ENCODE assay signal across 2 cellular contexts in genomic region chr19:49148784-49149651, GRCh38.
A peak's percentile ranks its signal among the peaks of the same experiment; 100 is the strongest.
TF ChIP-seq lines count a peak whose summit lies in the region.

No MANE protein-coding gene starts in this region.

TF ChIP-seq in GM12891, 5 proteins besides CTCF, POLR2A, EP300 and RAD21:
- TF ChIP-seq POLR2AphosphoS5 (IDR thresholded peaks at IDR 0.05; ENCODE audit: low read depth, low read length) (no peak), PAX5 (IDR thresholded peaks at IDR 0.05; ENCODE audit: insufficient read depth, low read length, severe bottlenecking) (no peak), TAF1 (IDR thresholded peaks at IDR 0.05; ENCODE audit: low read depth, low read length) (no peak), POU2F2 (IDR thresholded peaks at IDR 0.05; ENCODE audit: low read depth, low read length) (no peak), SPI1 (IDR thresholded peaks at IDR 0.05; ENCODE audit: low read depth, low read length) (no peak)

TF ChIP-seq in K562, 482 proteins besides CTCF, POLR2A, EP300 and RAD21 (continues in another document):
- peak; percentile 21 to 37 for TF ChIP-seq E2F6 (IDR thresholded peaks at IDR 0.05; ENCODE audit: borderline replicate concordance in 1 of 2, extremely low read depth in 1 of 2, insufficient read depth in 1 of 2, insufficient read length in 1 of 2, low read depth in 1 of 2, low read length in 1 of 2, poor library complexity in 1 of 2, severe bottlenecking in 1 of 2)
- peak; percentile 84 for TF ChIP-seq TEAD4 (IDR thresholded peaks at IDR 0.05; ENCODE audit: low read length)
- no peak for TF ChIP-seq TEAD4 (CRISPR knock-in tag; IDR thresholded peaks at IDR 0.05; ENCODE audit: borderline replicate concordance)
- TF ChIP-seq ZNF253 (CRISPR knock-in tag; conservative IDR thresholded peaks at IDR 0.05), result 0 out of 2 replicates have a peak, but pooled peaks have one; percentile 36
- TF ChIP-seq CBX5 (IDR thresholded peaks at IDR 0.05; ENCODE audit: borderline replicate concordance, low read depth), result peak; percentile 59; the same call in 1 of the 2 replicates
- 0 out of 2 replicates have a peak, but pooled peaks have one; percentile 11 for TF ChIP-seq BCOR (IDR thresholded peaks at IDR 0.05)
- peak; percentile 69; the same call in 1 of the 2 replicates for TF ChIP-seq CTBP1 (IDR thresholded peaks at IDR 0.05; ENCODE audit: borderline replicate concordance)
- TF ChIP-seq, protein P1, sequence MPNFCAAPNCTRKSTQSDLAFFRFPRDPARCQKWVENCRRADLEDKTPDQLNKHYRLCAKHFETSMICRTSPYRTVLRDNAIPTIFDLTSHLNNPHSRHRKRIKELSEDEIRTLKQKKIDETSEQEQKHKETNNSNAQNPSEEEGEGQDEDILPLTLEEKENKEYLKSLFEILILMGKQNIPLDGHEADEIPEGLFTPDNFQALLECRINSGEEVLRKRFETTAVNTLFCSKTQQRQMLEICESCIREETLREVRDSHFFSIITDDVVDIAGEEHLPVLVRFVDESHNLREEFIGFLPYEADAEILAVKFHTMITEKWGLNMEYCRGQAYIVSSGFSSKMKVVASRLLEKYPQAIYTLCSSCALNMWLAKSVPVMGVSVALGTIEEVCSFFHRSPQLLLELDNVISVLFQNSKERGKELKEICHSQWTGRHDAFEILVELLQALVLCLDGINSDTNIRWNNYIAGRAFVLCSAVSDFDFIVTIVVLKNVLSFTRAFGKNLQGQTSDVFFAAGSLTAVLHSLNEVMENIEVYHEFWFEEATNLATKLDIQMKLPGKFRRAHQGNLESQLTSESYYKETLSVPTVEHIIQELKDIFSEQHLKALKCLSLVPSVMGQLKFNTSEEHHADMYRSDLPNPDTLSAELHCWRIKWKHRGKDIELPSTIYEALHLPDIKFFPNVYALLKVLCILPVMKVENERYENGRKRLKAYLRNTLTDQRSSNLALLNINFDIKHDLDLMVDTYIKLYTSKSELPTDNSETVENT (CRISPR knock-in tag; IDR thresholded peaks at IDR 0.05), result peak; percentile 79; the same call in 1 of the 2 replicates
- no peak for TF ChIP-seq ARID2 (IDR thresholded peaks at IDR 0.05)
- TF ChIP-seq POLR2G (IDR thresholded peaks at IDR 0.05; ENCODE audit: low read depth, low read length), result peak; percentile 80
- TF ChIP-seq, protein P2, sequence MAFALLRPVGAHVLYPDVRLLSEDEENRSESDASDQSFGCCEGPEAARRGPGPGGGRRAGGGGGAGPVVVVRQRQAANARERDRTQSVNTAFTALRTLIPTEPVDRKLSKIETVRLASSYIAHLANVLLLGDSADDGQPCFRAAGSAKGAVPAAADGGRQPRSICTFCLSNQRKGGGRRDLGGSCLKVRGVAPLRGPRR (CRISPR knock-in tag; IDR thresholded peaks at IDR 0.05), result no peak
- peak; percentile 80 for TF ChIP-seq ATF7 (IDR thresholded peaks at IDR 0.05)
- peak; percentile 16; the same call in 1 of the 2 replicates for TF ChIP-seq PML (IDR thresholded peaks at IDR 0.05; ENCODE audit: low read length)
- TF ChIP-seq SMARCA4 (IDR thresholded peaks at IDR 0.05), result peak; percentile 56
- TF ChIP-seq CREB1 (IDR thresholded peaks at IDR 0.05), result peak; percentile 20; the same call in 1 of the 2 replicates
- peak; percentile 18; the same call in 1 of the 2 replicates for TF ChIP-seq CREB1 (CRISPR knock-in tag; IDR thresholded peaks at IDR 0.05)
- TF ChIP-seq ZNF121 (CRISPR knock-in tag; conservative IDR thresholded peaks at IDR 0.05), result no peak
- TF ChIP-seq, protein P3, sequence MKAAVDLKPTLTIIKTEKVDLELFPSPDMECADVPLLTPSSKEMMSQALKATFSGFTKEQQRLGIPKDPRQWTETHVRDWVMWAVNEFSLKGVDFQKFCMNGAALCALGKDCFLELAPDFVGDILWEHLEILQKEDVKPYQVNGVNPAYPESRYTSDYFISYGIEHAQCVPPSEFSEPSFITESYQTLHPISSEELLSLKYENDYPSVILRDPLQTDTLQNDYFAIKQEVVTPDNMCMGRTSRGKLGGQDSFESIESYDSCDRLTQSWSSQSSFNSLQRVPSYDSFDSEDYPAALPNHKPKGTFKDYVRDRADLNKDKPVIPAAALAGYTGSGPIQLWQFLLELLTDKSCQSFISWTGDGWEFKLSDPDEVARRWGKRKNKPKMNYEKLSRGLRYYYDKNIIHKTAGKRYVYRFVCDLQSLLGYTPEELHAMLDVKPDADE (conservative IDR thresholded peaks at IDR 0.05; ENCODE audit: control insufficient read depth, low read depth, low read length), result peak; percentile 49; the same call in 1 of the 2 replicates
- 0 out of 4 replicates have a peak, but pooled peaks of 1 of the 2 experiments have one; percentile 11 for TF ChIP-seq TBL1XR1 (IDR thresholded peaks at IDR 0.05; ENCODE audit: low read length in 2 of 2)
- TF ChIP-seq HDAC2 (IDR thresholded peaks at IDR 0.05), result peak; percentile 59
- TF ChIP-seq YY1 (IDR thresholded peaks at IDR 0.05; ENCODE audit: borderline replicate concordance in 1 of 3, control insufficient read depth in 1 of 3, extremely low read depth in 1 of 3, insufficient read depth in 3 of 3, insufficient read length in 1 of 3, insufficient replicate concordance in 2 of 3, low read depth in 1 of 3, low read length in 2 of 3), result no peak
- peak; percentile 67 for TF ChIP-seq TAF1 (IDR thresholded peaks at IDR 0.05; ENCODE audit: control insufficient read depth, extremely low read depth, insufficient read depth, low read length, severe bottlenecking)
- peak; percentile 98 for TF ChIP-seq PRDM10 (IDR thresholded peaks at IDR 0.05; ENCODE audit: partially characterized antibody)
- TF ChIP-seq MLX (CRISPR knock-in tag; conservative IDR thresholded peaks at IDR 0.05), result 0 out of 4 replicates have a peak, but pooled peaks of 1 of the 2 experiments have one; percentile 51
- TF ChIP-seq POLR2AphosphoS2 (IDR thresholded peaks at IDR 0.05; ENCODE audit: low read length), result peak; percentile 37; the same call in 1 of the 2 replicates
- peak; percentile 74; the same call in 1 of the 2 replicates for TF ChIP-seq ERF (CRISPR knock-in tag; IDR thresholded peaks at IDR 0.05)
- TF ChIP-seq NBN (IDR thresholded peaks at IDR 0.05; ENCODE audit: low read depth), result 0 out of 2 replicates have a peak, but pooled peaks have one; percentile 18
- TF ChIP-seq VEZF1 (CRISPR knock-in tag; IDR thresholded peaks at IDR 0.05), result peak; percentile 26; the same call in 1 of the 2 replicates
- TF ChIP-seq PHF8 (IDR thresholded peaks at IDR 0.05; ENCODE audit: borderline replicate concordance, low read length), result peak; percentile 54; the same call in 1 of the 2 replicates
- TF ChIP-seq, protein P4, sequence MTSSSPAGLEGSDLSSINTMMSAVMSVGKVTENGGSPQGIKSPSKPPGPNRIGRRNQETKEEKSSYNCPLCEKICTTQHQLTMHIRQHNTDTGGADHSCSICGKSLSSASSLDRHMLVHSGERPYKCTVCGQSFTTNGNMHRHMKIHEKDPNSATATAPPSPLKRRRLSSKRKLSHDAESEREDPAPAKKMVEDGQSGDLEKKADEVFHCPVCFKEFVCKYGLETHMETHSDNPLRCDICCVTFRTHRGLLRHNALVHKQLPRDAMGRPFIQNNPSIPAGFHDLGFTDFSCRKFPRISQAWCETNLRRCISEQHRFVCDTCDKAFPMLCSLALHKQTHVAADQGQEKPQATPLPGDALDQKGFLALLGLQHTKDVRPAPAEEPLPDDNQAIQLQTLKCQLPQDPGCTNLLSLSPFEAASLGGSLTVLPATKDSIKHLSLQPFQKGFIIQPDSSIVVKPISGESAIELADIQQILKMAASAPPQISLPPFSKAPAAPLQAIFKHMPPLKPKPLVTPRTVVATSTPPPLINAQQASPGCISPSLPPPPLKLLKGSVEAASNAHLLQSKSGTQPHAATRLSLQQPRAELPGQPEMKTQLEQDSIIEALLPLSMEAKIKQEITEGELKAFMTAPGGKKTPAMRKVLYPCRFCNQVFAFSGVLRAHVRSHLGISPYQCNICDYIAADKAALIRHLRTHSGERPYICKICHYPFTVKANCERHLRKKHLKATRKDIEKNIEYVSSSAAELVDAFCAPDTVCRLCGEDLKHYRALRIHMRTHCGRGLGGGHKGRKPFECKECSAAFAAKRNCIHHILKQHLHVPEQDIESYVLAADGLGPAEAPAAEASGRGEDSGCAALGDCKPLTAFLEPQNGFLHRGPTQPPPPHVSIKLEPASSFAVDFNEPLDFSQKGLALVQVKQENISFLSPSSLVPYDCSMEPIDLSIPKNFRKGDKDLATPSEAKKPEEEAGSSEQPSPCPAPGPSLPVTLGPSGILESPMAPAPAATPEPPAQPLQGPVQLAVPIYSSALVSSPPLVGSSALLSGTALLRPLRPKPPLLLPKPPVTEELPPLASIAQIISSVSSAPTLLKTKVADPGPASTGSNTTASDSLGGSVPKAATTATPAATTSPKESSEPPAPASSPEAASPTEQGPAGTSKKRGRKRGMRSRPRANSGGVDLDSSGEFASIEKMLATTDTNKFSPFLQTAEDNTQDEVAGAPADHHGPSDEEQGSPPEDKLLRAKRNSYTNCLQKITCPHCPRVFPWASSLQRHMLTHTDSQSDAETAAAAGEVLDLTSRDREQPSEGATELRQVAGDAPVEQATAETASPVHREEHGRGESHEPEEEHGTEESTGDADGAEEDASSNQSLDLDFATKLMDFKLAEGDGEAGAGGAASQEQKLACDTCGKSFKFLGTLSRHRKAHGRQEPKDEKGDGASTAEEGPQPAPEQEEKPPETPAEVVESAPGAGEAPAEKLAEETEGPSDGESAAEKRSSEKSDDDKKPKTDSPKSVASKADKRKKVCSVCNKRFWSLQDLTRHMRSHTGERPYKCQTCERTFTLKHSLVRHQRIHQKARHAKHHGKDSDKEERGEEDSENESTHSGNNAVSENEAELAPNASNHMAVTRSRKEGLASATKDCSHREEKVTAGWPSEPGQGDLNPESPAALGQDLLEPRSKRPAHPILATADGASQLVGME (CRISPR knock-in tag; IDR thresholded peaks at IDR 0.05), result peak; percentile 50; the same call in 1 of the 2 replicates
- TF ChIP-seq ESRRB (CRISPR knock-in tag; IDR thresholded peaks at IDR 0.05; ENCODE audit: borderline replicate concordance), result no peak
- TF ChIP-seq REST (CRISPR knock-in tag; IDR thresholded peaks at IDR 0.05; ENCODE audit: low read depth), result peak; percentile 94
- no peak for TF ChIP-seq ZNF77 (CRISPR knock-in tag; IDR thresholded peaks at IDR 0.05)
- TF ChIP-seq FOXP1 (CRISPR knock-in tag; IDR thresholded peaks at IDR 0.05), result peak; percentile 89
